In the genomic region with DNA sequence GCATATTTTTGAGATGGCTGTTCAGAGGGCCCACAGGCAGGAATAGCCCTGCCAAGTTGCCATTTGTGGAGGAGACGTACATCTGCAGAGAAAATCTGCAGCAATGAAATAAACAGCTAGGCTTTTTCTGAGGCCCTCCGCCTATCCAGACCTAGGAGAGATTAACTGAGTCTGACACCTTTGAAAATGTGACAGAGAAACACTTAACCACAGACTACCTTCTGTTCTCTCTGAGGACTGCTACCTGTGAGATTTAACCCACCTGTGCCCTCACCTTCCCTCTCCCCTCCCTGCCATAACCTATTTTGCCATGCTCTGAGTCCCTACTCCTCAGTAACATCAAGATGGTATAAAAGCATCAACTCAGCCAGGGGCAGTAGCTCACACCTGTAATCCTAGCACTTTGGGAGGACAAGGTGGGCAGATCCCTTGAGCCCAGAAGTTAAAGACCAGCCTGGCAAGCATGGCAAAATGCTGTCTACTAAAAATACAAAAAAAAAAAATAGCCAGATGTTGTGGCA, we compare ENCODE assay signal across 18 cellular contexts.
DNase-seq lines count a peak whose midpoint lies in the region; ATAC-seq, FAIRE-seq and TF ChIP-seq lines count a peak whose summit lies in the region.
"Had no signal": no experiment of that assay in that cellular context is flagged by ENCODE, and none has a peak within 500 bp of the region (broad histone marks: within the 10 kb centered on the region; RNA-seq: fewer than 3 reads in every experiment).

No MANE protein-coding gene starts in this region.

- H3K79me2 ChIP-seq in K562 (ENCODE audit: control insufficient read depth, insufficient read depth, low read length) = peaks cover 43% of the 10 kb centered on the region

- in situ Hi-C loops in K562 (cut with MboI) = no loop called here

- H3K4me2 ChIP-seq in K562 (ENCODE audit: insufficient read depth, low read length) = no peak overlapping the region

- no peak for TF ChIP-seq RAD21 in K562 (CRISPR knock-in tag; conservative IDR thresholded peaks at IDR 0.05 in 1 of 2, IDR thresholded peaks at IDR 0.05 in 1 of 2)

- H3K9me1 ChIP-seq in K562 (ENCODE audit: control insufficient read depth, insufficient read depth, low read length) = no peaks in the 10 kb centered on the region

- POLR2A ChIA-PET in CD8-positive, alpha-beta T cell (lab: Charles Lee) = no interaction called here
- POLR2A ChIA-PET in K562 (lab: Yijun Ruan, JAX) = interaction anchor here (0.6 to 7.9 kb wide), 11 partner anchors 9 to 284 kb away, joined by 3 to 80 read pairs (median 5); no protein-coding TSS in a partner anchor

- H3K9me3 Mint-ChIP-seq in CD8-positive, alpha-beta T cell = no peaks in the 10 kb centered on the region
- H3K9me3 Mint-ChIP-seq in mesothelial cell of epicardium = no peaks in the 10 kb centered on the region
- H3K9me3 Mint-ChIP-seq: CD4-positive, alpha-beta T cell had no signal

- H3K4me3 ChIP-seq in CD8-positive, alpha-beta T cell (ENCODE audit: low read depth, low read length) = no peak overlapping the region
- H3K4me3 ChIP-seq in HUES48 (ENCODE audit: low read depth, low read length) (no peak overlapping the region), K562 (no peak overlapping the region), foreskin fibroblast (ENCODE audit: low read depth in 1 of 2, low read length in 2 of 2) (no peak overlapping the region)
- H3K4me3 ChIP-seq: SJCRH30 had no signal

- H3K9ac ChIP-seq in HUES48 (ENCODE audit: low read depth, low read length) (no peak overlapping the region), K562 (ENCODE audit: insufficient read depth in 1 of 2, low read depth in 2 of 2, low read length in 2 of 2) (no peak overlapping the region; a peak in 1 of 4 replicates)

- no peaks in the 10 kb centered on the region for H3K36me3 Mint-ChIP-seq in CD8-positive, alpha-beta T cell
- H3K36me3 Mint-ChIP-seq in mesothelial cell of epicardium = no peaks in the 10 kb centered on the region

- H3K4me3 Mint-ChIP-seq in CD8-positive, alpha-beta T cell = no peak overlapping the region
- H3K4me3 Mint-ChIP-seq in mesothelial cell of epicardium = no peak overlapping the region
- H3K4me3 Mint-ChIP-seq: B cell; CD4-positive, alpha-beta T cell had no signal

- CTCF ChIA-PET in CD8-positive, alpha-beta T cell (lab: Charles Lee) = interaction anchor here (2.8 to 3.0 kb wide), 2 partner anchors 15 to 56 kb away, joined by 11 to 12 read pairs; no protein-coding TSS in a partner anchor
- CTCF ChIA-PET in K562 (lab: Yijun Ruan, JAX; ENCODE audit: low intra/inter-chr PET ratio) = no interaction called here

- intact Hi-C loops in CD8-positive, alpha-beta T cell (cut with DNase I, micrococcal nuclease) = no loop called here
- intact Hi-C loops in K562 (cut with micrococcal nuclease) = no loop called here

- no peaks in the 10 kb centered on the region for H3K27me3 ChIP-seq in CD8-positive, alpha-beta T cell (ENCODE audit: insufficient read depth, low read length)
- H3K27me3 ChIP-seq in HUES48 (ENCODE audit: control insufficient read depth, insufficient read depth, low read length) (no peaks in the 10 kb centered on the region), K562 (ENCODE audit: control insufficient read depth in 2 of 2, insufficient read depth in 2 of 2, low read length in 2 of 2) (no peaks in the 10 kb centered on the region)
- H3K27me3 ChIP-seq: SJCRH30 had no signal

- peaks cover 16% of the 10 kb centered on the region for H3K4me1 Mint-ChIP-seq in CD8-positive, alpha-beta T cell (ENCODE audit: low read depth)
- H3K4me1 Mint-ChIP-seq in mesothelial cell of epicardium = peaks cover 25% of the 10 kb centered on the region

- no peak for TF ChIP-seq EP300 in K562 (IDR thresholded peaks at IDR 0.05; ENCODE audit: low read length)

- FAIRE-seq in K562 (lab: Jason Lieb, UNC) = no peak

- H3K4me1 ChIP-seq in CD8-positive, alpha-beta T cell (ENCODE audit: insufficient read depth, low read length) = peaks cover 17% of the 10 kb centered on the region
- peaks cover 25% of the 10 kb centered on the region for H3K4me1 ChIP-seq in HUES48 (ENCODE audit: control insufficient read depth, insufficient read depth, low read length)
- H3K4me1 ChIP-seq in K562 (replicated peaks in 1 of 2; ENCODE audit: control insufficient read depth in 2 of 2, insufficient read depth in 2 of 2, low read length in 2 of 2) = peaks cover 32 to 45% of the 10 kb centered on the region in 2 experiments

- no peaks in the 10 kb centered on the region for H3K36me3 ChIP-seq in CD8-positive, alpha-beta T cell (ENCODE audit: insufficient read depth, low read length)
- H3K36me3 ChIP-seq in HUES48 (ENCODE audit: control insufficient read depth, insufficient read depth, low read length) (peaks cover 19% of the 10 kb centered on the region), K562 (ENCODE audit: control insufficient read depth, insufficient read depth, low read length) (peaks cover 23% of the 10 kb centered on the region; the same call in 2 of the 3 replicates)
- H3K36me3 ChIP-seq: SJCRH30 had no signal

- H2AFZ ChIP-seq in K562 (ENCODE audit: low read depth, low read length) = 0 out of 2 replicates have a peak overlapping the region, but pooled peaks have one; percentile 13

- H4K20me1 ChIP-seq in K562 (replicated peaks; ENCODE audit: control insufficient read depth, insufficient read depth, low read length) = no peaks in the 10 kb centered on the region

- 83% methylated on average over 2 of the region's 2 CpGs for WGBS in K562 (ENCODE audit: insufficient coverage, low coverage, missing lambda C conversion rate)

- TF ChIP-seq CTCF in CD8-positive, alpha-beta T cell (IDR thresholded peaks at IDR 0.05) = no peak
- TF ChIP-seq CTCF in K562 (IDR thresholded peaks at IDR 0.05 in 2 of 3, conservative IDR thresholded peaks at IDR 0.05 in 1 of 3; ENCODE audit: insufficient read depth in 2 of 3, low read depth in 1 of 3, low read length in 3 of 3) = no peak
- TF ChIP-seq CTCF in mesothelial cell of epicardium (IDR thresholded peaks at IDR 0.05; ENCODE audit: unreplicated experiment) = no peak
- no peak for TF ChIP-seq CTCF in foreskin fibroblast (IDR thresholded peaks at IDR 0.05; ENCODE audit: low read depth, low read length)

- no peak for DNase-seq in CD8-positive, alpha-beta T cell
- no peak for DNase-seq in K562 (ENCODE audit: extremely low read depth in 1 of 4, low spot score in 3 of 4)
- DNase-seq in mesothelial cell of epicardium (ENCODE audit: low spot score in 2 of 2, unreplicated experiment in 2 of 2) = no peak
- no peak for DNase-seq in NCI-H1417 (lab: John Stamatoyannopoulos, UW)
- no peak for DNase-seq in foreskin fibroblast
- DNase-seq in stimulated activated CD4-positive, alpha-beta T cell treated with anti-CD3 and anti-CD28 coated beads, Interleukin-4, amount 100 ng/mL, for 24 hours = no peak
- DNase-seq: CD4-positive, alpha-beta T cell; GF-D8; Karpas-422; MM.1S; NCI-H1105 treated with DMSO at 0.1 percent for 48 hours; NCI-H1930; NCI-H510A treated with DMSO at 0.1 percent for 48 hours; RPMI8226; SJCRH30 had no signal

- peak; percentile 34 for ATAC-seq in CD8-positive, alpha-beta T cell
- ATAC-seq in K562 (no peak), HG03469 (IDR thresholded peaks at IDR 0.05; ENCODE audit: unreplicated experiment) (no peak)

- H3K27ac ChIP-seq in CD8-positive, alpha-beta T cell (ENCODE audit: low read depth, low read length) = no peak overlapping the region
- H3K27ac ChIP-seq in HUES48 (ENCODE audit: low read depth, low read length) = peak overlapping the region; percentile 50
- peak overlapping the region; percentile 6; the same call in 1 of the 3 replicates for H3K27ac ChIP-seq in K562 (ENCODE audit: extremely low read depth, low read depth, low read length)
- H3K27ac ChIP-seq: SJCRH30 had no signal

- no peaks in the 10 kb centered on the region for H3K27me3 Mint-ChIP-seq in CD8-positive, alpha-beta T cell (ENCODE audit: low read depth)
- H3K27me3 Mint-ChIP-seq in mesothelial cell of epicardium (ENCODE audit: low read depth) = no peaks in the 10 kb centered on the region
- H3K27me3 Mint-ChIP-seq: B cell; CD4-positive, alpha-beta T cell had no signal

- TF ChIP-seq POLR2A in K562 (conservative IDR thresholded peaks at IDR 0.05) = no peak

- H3K9me3 ChIP-seq in CD8-positive, alpha-beta T cell (ENCODE audit: low read length) = no peaks in the 10 kb centered on the region
- H3K9me3 ChIP-seq in HUES48 (ENCODE audit: control insufficient read depth, insufficient read depth, low read length) = no peaks in the 10 kb centered on the region
- no peaks in the 10 kb centered on the region for H3K9me3 ChIP-seq in K562 (replicated peaks; ENCODE audit: control insufficient read depth, insufficient read depth, low read depth, low read length)
- H3K9me3 ChIP-seq: SJCRH30 had no signal

- BruUV-seq in K562 (replicated peaks; lab: Mats Ljungman, UMichigan) = no TSS peak

- H3K27ac Mint-ChIP-seq in CD8-positive, alpha-beta T cell = no peak overlapping the region
- H3K27ac Mint-ChIP-seq in mesothelial cell of epicardium = peak overlapping the region; percentile 56
- H3K27ac Mint-ChIP-seq: B cell; CD4-positive, alpha-beta T cell had no signal

TF ChIP-seq in K562, 482 proteins besides CTCF, POLR2A, EP300 and RAD21 (continues in another document):
- TF ChIP-seq, protein P1, sequence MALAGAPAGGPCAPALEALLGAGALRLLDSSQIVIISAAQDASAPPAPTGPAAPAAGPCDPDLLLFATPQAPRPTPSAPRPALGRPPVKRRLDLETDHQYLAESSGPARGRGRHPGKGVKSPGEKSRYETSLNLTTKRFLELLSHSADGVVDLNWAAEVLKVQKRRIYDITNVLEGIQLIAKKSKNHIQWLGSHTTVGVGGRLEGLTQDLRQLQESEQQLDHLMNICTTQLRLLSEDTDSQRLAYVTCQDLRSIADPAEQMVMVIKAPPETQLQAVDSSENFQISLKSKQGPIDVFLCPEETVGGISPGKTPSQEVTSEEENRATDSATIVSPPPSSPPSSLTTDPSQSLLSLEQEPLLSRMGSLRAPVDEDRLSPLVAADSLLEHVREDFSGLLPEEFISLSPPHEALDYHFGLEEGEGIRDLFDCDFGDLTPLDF (CRISPR knock-in tag; IDR thresholded peaks at IDR 0.05) = no peak
- TF ChIP-seq TRIM24 (IDR thresholded peaks at IDR 0.05) (no peak), SIN3A (IDR thresholded peaks at IDR 0.05; ENCODE audit: borderline replicate concordance in 2 of 2, control insufficient read depth in 1 of 2, low read depth in 2 of 2, low read length in 2 of 2) (no peak)
- TF ChIP-seq, protein P2, sequence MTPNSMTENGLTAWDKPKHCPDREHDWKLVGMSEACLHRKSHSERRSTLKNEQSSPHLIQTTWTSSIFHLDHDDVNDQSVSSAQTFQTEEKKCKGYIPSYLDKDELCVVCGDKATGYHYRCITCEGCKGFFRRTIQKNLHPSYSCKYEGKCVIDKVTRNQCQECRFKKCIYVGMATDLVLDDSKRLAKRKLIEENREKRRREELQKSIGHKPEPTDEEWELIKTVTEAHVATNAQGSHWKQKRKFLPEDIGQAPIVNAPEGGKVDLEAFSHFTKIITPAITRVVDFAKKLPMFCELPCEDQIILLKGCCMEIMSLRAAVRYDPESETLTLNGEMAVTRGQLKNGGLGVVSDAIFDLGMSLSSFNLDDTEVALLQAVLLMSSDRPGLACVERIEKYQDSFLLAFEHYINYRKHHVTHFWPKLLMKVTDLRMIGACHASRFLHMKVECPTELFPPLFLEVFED (CRISPR knock-in tag; conservative IDR thresholded peaks at IDR 0.05) = 0 out of 2 replicates have a peak, but pooled peaks have one; percentile 12
